Comparison of ENCODE assay signal across 8 cellular contexts in the genomic region with DNA sequence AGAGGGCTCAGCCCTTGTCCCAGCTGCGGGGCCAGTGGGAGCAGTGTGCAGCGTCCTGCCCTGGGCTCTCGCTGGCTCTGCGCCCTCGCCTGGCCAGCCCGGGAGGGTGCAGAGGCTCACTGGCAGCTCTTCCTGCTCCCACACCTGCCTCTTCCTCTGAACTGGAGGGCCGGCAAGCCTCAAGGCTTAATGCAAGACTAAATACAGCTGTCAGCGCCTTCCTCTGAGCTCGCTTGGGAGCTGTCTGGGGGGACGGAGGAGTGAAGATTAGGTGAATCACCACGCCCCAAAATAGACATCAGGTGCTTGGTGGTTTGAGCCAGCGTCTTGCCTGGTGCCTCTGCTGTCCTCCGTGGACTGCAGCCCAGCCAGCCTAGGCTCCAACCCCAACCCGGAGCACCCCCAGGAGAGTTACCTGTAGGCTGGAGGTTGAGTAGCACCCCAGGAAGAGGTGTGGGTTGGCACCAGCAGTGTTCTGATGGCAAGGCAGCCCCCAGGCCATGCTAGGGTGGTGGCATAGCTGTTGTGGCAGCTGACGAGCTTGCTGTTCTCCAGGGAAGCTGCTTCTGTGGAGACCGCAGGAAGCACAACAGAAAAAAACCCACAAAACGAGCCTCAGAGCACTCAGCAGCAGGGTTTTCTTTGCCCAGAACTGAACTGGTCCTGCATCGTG. TPM values are rescaled to one million over a fixed set of nuclear protein-coding genes. Genes with fewer than 3 reads are reported as not detected.
A peak's percentile ranks its signal among the peaks of the same experiment; 100 is the strongest.
DNase-seq lines count a peak whose midpoint lies in the region; ATAC-seq, FAIRE-seq and TF ChIP-seq lines count a peak whose summit lies in the region.

No MANE protein-coding gene starts in this region.

- H3K4me1 ChIP-seq in ascending aorta: no peaks in the 10 kb centered on the region
- H3K4me1 ChIP-seq in keratinocyte (ENCODE audit: control insufficient read depth, extremely low read depth, insufficient read depth, low read length): peaks cover 7% of the 10 kb centered on the region

- H3K27ac ChIP-seq in ascending aorta (no peak overlapping the region), keratinocyte (ENCODE audit: control insufficient read depth, insufficient read depth, low read length) (no peak overlapping the region)

- peak overlapping the region; percentile 61 for H3K4me2 ChIP-seq in keratinocyte (ENCODE audit: control insufficient read depth, extremely low read depth, insufficient read depth, low read depth, low read length)

- no peaks in the 10 kb centered on the region for H4K20me1 ChIP-seq in keratinocyte (ENCODE audit: control insufficient read depth, extremely low read depth, insufficient read depth, low read length)

- intact Hi-C loops in ascending aorta (cut with DNase I): no loop called here

- ATAC-seq in HG02623 (IDR thresholded peaks at IDR 0.05; ENCODE audit: unreplicated experiment): peak; percentile 80
- no peak for ATAC-seq in HG03571 (IDR thresholded peaks at IDR 0.05; ENCODE audit: unreplicated experiment)

- peak; percentile 43 to 84 (median 84) for TF ChIP-seq CTCF in ascending aorta (IDR thresholded peaks at IDR 0.05)
- peak; percentile 83 to 94 (median 88) for TF ChIP-seq CTCF in keratinocyte (optimal IDR thresholded peaks at IDR 0.05 in 1 of 3, IDR thresholded peaks at IDR 0.05 in 1 of 3, conservative IDR thresholded peaks at IDR 0.05 in 1 of 3; ENCODE audit: extremely low read depth in 1 of 3, insufficient read depth in 2 of 3, low read length in 3 of 3)

- DNase-seq in NCI-H1105 (lab: John Stamatoyannopoulos, UW): peak; percentile 66
- DNase-seq in T-helper 2 cell: peak; percentile 36 to 75 (median 43)
- DNase-seq in ascending aorta (ENCODE audit: low spot score in 2 of 2): no peak
- DNase-seq in keratinocyte (ENCODE audit: low read depth, low spot score): no peak
- peak; percentile 65 for DNase-seq in stimulated activated CD4-positive, alpha-beta T cell treated with anti-CD3 and anti-CD28 coated beads, Interleukin-4, amount 100 ng/mL, for 24 hours

- dilution Hi-C loops in keratinocyte (cut with MboI; ENCODE audit: extremely low pct_ligation_motif_present, low sequenced_read_pairs): no loop called here

- H3K9me3 ChIP-seq in ascending aorta (no peaks in the 10 kb centered on the region), keratinocyte (ENCODE audit: control insufficient read depth, low read depth, low read length) (no peaks in the 10 kb centered on the region)

- H3K4me3 ChIP-seq in ascending aorta (no peak overlapping the region), keratinocyte (ENCODE audit: control insufficient read depth in 2 of 3, extremely low read depth in 1 of 3, insufficient read depth in 2 of 3, low read depth in 1 of 3, low read length in 3 of 3) (no peak overlapping the region)

- TF ChIP-seq POLR2A in GM15510 (IDR thresholded peaks at IDR 0.05; ENCODE audit: borderline replicate concordance, extremely low read depth, insufficient read length): peak; percentile 21

- no peak overlapping the region for H3K9ac ChIP-seq in keratinocyte (ENCODE audit: control insufficient read depth, extremely low read depth, insufficient read depth, low read length)

- H3K36me3 ChIP-seq in ascending aorta (no peaks in the 10 kb centered on the region), keratinocyte (ENCODE audit: control insufficient read depth in 2 of 2, extremely low read depth in 1 of 2, insufficient read depth in 2 of 2, low read length in 2 of 2) (no peaks in the 10 kb centered on the region)

- peak; percentile 90 for FAIRE-seq in keratinocyte (lab: Jason Lieb, UNC)

- H3K79me2 ChIP-seq in keratinocyte (ENCODE audit: control insufficient read depth, insufficient read depth, low read length): no peaks in the 10 kb centered on the region

- H3K9me1 ChIP-seq in keratinocyte (ENCODE audit: control insufficient read depth, extremely low read depth, insufficient read depth, low read length): no peaks in the 10 kb centered on the region

- H2AFZ ChIP-seq in keratinocyte (ENCODE audit: control insufficient read depth, low read length): peak overlapping the region; percentile 32

- H3K27me3 ChIP-seq in ascending aorta: no peaks in the 10 kb centered on the region
- H3K27me3 ChIP-seq in keratinocyte (ENCODE audit: control insufficient read depth, extremely low read depth, insufficient read depth, low read length): peaks cover 19% of the 10 kb centered on the region

RNA-seq across cellular contexts. Expression of a gene that starts 36.9 kb away (rescaled TPM):
- total RNA-seq in ascending aorta: not detected
- 0.03 TPM in 1 of 3 replicates, not detected in the others for polyA plus RNA-seq in keratinocyte
- polyA plus RNA-seq in keratinocyte (2011; ENCODE audit: low read depth): not detected
- polyA plus RNA-seq in keratinocyte (2011; cell fraction: cytosol; rRNA removed): not detected in 2 replicates
- not detected in 2 replicates for polyA plus RNA-seq in keratinocyte (2011; cell fraction: nucleus; rRNA removed)
- polyA plus RNA-seq in keratinocyte (2012; ENCODE audit: low replicate concordance): not detected in 2 replicates
- not detected in 3 replicates for polyA minus RNA-seq in keratinocyte
- not detected for polyA minus RNA-seq in keratinocyte (2011; cell fraction: cytosol; rRNA and poly(A)+ RNA removed)
- polyA minus RNA-seq in keratinocyte (2011; cell fraction: nucleus; rRNA and poly(A)+ RNA removed): not detected in 2 replicates

Comparison
In these comparisons a context has a peak if more than half of its experiments do, and no peak if none do; other contexts are left out.
1. DNase-seq: peak in NCI-H1105 (single experiment), T-helper 2 cell (5 of 5) and stimulated activated CD4-positive, alpha-beta T cell treated with anti-CD3 and anti-CD28 coated beads, Interleukin-4, amount 100 ng/mL, for 24 hours (single experiment); none in ascending aorta (0 of 2) and keratinocyte (single experiment).